24 cellular contexts compared by ENCODE assay signal in the genomic region with DNA sequence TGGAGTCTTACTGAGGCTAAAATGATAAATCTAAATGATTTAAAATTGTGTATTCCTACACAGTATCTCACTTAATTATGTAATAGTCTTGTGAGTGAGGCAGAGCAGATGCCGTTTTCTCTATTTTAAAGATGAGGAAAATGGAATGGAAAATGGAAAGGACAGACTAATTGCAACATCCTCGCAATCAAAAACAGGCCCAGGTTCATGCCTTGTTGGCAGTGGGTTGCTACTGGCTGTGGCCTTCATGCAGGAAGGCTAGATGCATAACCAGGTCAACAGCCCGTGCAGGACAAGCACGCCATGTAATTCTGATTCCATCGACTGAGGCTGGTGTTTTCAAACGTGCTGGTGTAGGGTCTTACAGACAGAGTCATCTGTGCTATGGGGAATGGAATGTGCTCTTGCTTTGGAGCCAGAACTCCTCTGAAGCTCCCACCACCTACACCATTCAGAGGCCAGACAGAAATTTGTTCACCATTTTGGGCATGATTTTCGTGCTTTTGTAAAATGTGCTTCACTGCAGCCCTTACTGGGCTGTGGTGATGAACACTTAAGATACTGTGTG. TPM values are rescaled to one million over a fixed set of nuclear protein-coding genes. Genes with fewer than 3 reads are reported as not detected.
A peak's percentile ranks its signal among the peaks of the same experiment; 100 is the strongest.
DNase-seq lines count a peak whose midpoint lies in the region; ATAC-seq and TF ChIP-seq lines count a peak whose summit lies in the region.
"Had no signal": no experiment of that assay in that cellular context is flagged by ENCODE, and none has a peak within 500 bp of the region (broad histone marks: within the 10 kb centered on the region; RNA-seq: fewer than 3 reads in every experiment).

No MANE protein-coding gene starts in this region.

- POLR2A ChIA-PET in activated CD4-positive, alpha-beta T cell treated with anti-CD3 and anti-CD28 coated beads, Interleukin-2, amount 10 ng/mL, durations not matched to agents 7 days and 5 days (lab: Charles Lee) = no interaction called here

- no peak for DNase-seq in activated CD4-positive, alpha-beta T cell treated with anti-CD3 and anti-CD28 coated beads, Interleukin-2, amount 10 ng/mL, durations not matched to agents 7 days and 5 days
- DNase-seq in activated CD4-positive, alpha-beta T cell treated with anti-CD3 and anti-CD28 coated beads for 4 hours = no peak
- no peak for DNase-seq in left ventricle myocardium inferior
- DNase-seq in sciatic nerve (ENCODE audit: low spot score) = no peak
- DNase-seq in stimulated activated naive CD4-positive, alpha-beta T cell (lab: John Stamatoyannopoulos, UW) = no peak
- no peak for DNase-seq in GM13976 (ENCODE audit: low spot score)
- no peak for DNase-seq in NCI-H1694 treated with DMSO at 0.1 percent for 48 hours (lab: John Stamatoyannopoulos, UW)
- DNase-seq: 8988T; activated CD4-positive, CD25-positive, alpha-beta regulatory T cell; activated CD8-positive, alpha-beta memory T cell treated with anti-CD3 and anti-CD28 coated beads for 24 hours; GF-D8; mesendoderm; MG63; NCI-H1694; Peyer's patch; stimulated activated CD4-positive, alpha-beta T cell treated with anti-CD3 and anti-CD28 coated beads, Interleukin-15, amount 100 ng/mL, for 24 hours; stimulated activated naive CD4-positive, alpha-beta T cell treated with Interleukin-2 at 50 U/mL for 16 hours; T-helper 9 cell had no signal

- CTCF ChIA-PET in activated CD4-positive, alpha-beta T cell treated with anti-CD3 and anti-CD28 coated beads, Interleukin-2, amount 10 ng/mL, durations not matched to agents 7 days and 5 days (lab: Charles Lee) = interaction anchor here (1.0 kb wide), 1 partner anchor 165 kb away, joined by 4 read pairs; no protein-coding TSS in a partner anchor

- peak overlapping the region; percentile 85 for H3K27ac ChIP-seq in left ventricle myocardium inferior (replicated peaks)
- H3K27ac ChIP-seq: SK-N-MC had no signal

- H3K27ac Mint-ChIP-seq in activated CD4-positive, alpha-beta T cell treated with anti-CD3 and anti-CD28 coated beads, Interleukin-2, amount 10 ng/mL, durations not matched to agents 7 days and 5 days = peak overlapping the region; percentile 54
- H3K27ac Mint-ChIP-seq: activated naive CD8-positive, alpha-beta T cell; progenitor cell of endocrine pancreas had no signal

- peaks cover 67% of the 10 kb centered on the region for H3K4me1 ChIP-seq in left ventricle myocardium inferior
- H3K4me1 ChIP-seq: breast epithelium, Peyer's patch had no signal

- no peak overlapping the region for H3K4me3 Mint-ChIP-seq in activated CD4-positive, alpha-beta T cell treated with anti-CD3 and anti-CD28 coated beads, Interleukin-2, amount 10 ng/mL, durations not matched to agents 7 days and 5 days
- H3K4me3 Mint-ChIP-seq: activated naive CD8-positive, alpha-beta T cell had no signal

- peaks cover 47% of the 10 kb centered on the region for H3K36me3 ChIP-seq in left ventricle myocardium inferior
- H3K36me3 ChIP-seq: breast epithelium had no signal

- no peaks in the 10 kb centered on the region for H3K27me3 ChIP-seq in left ventricle myocardium inferior (ENCODE audit: low read depth)
- H3K27me3 ChIP-seq: BLaER1, breast epithelium, MG63, Peyer's patch had no signal

- H3K36me3 Mint-ChIP-seq in activated CD4-positive, alpha-beta T cell treated with anti-CD3 and anti-CD28 coated beads, Interleukin-2, amount 10 ng/mL, durations not matched to agents 7 days and 5 days (ENCODE audit: low read depth) = peaks cover 68% of the 10 kb centered on the region

- H3K4me1 Mint-ChIP-seq in activated CD4-positive, alpha-beta T cell treated with anti-CD3 and anti-CD28 coated beads, Interleukin-2, amount 10 ng/mL, durations not matched to agents 7 days and 5 days = peaks cover 7% of the 10 kb centered on the region

- no peak for TF ChIP-seq CTCF in left ventricle myocardium inferior (IDR thresholded peaks at IDR 0.05; ENCODE audit: borderline replicate concordance)
- TF ChIP-seq CTCF in GM13976 (IDR thresholded peaks at IDR 0.05; ENCODE audit: borderline replicate concordance, control extremely low read depth, extremely low read depth, insufficient read depth, missing control alignments) = no peak

- no peak overlapping the region for H3K4me3 ChIP-seq in left ventricle myocardium inferior
- H3K4me3 ChIP-seq: BLaER1, breast epithelium, MG63, Peyer's patch, SK-N-MC had no signal

- no peaks in the 10 kb centered on the region for H3K27me3 Mint-ChIP-seq in activated CD4-positive, alpha-beta T cell treated with anti-CD3 and anti-CD28 coated beads, Interleukin-2, amount 10 ng/mL, durations not matched to agents 7 days and 5 days
- H3K27me3 Mint-ChIP-seq: activated naive CD8-positive, alpha-beta T cell; progenitor cell of endocrine pancreas had no signal

- H3K9me3 Mint-ChIP-seq in activated CD4-positive, alpha-beta T cell treated with anti-CD3 and anti-CD28 coated beads, Interleukin-2, amount 10 ng/mL, durations not matched to agents 7 days and 5 days = peaks cover 2% of the 10 kb centered on the region

- in situ Hi-C loops in GM13976 (cut with MboI; ENCODE audit: low sequenced_read_pairs, unreplicated experiment) = no loop called here

- peak; percentile 29 for ATAC-seq in sciatic nerve
- ATAC-seq in GM21528 (IDR thresholded peaks at IDR 0.05; ENCODE audit: low FRiP score, unreplicated experiment) = no peak

- peaks cover 5% of the 10 kb centered on the region for H3K9me3 ChIP-seq in left ventricle myocardium inferior (replicated peaks)
- H3K9me3 ChIP-seq: Peyer's patch had no signal

- intact Hi-C loops in left ventricle myocardium inferior (cut with micrococcal nuclease) (no loop called here), sciatic nerve (cut with DNase I) (no loop called here)

RNA-seq across cellular contexts. Expression of gene MLH1, which starts 37.9 kb away (rescaled TPM):
- total RNA-seq in activated CD4-positive, alpha-beta T cell treated with anti-CD3 and anti-CD28 coated beads, Interleukin-2, amount 10 ng/mL, durations not matched to agents 7 days and 5 days = 10 to 100 TPM; 53.2 to 64.8 TPM
- total RNA-seq in left ventricle myocardium inferior (55.6 TPM), sciatic nerve (31.3 TPM)

RNA-seq across cellular contexts. Expression of gene EPM2AIP1, which starts 38.3 kb away (rescaled TPM):
- total RNA-seq in activated CD4-positive, alpha-beta T cell treated with anti-CD3 and anti-CD28 coated beads, Interleukin-2, amount 10 ng/mL, durations not matched to agents 7 days and 5 days = 10 to 100 TPM; 20.0 to 21.3 TPM
- total RNA-seq in left ventricle myocardium inferior = 25.4 TPM
- 30.6 TPM for total RNA-seq in sciatic nerve
